9 cellular contexts compared by ENCODE assay signal in genomic region chr19:2927032-2927430, GRCh38. TPM values are rescaled to one million over a fixed set of nuclear protein-coding genes. Genes with fewer than 3 reads are reported as not detected.
"Had no signal": no experiment of that assay in that cellular context is flagged by ENCODE, and none has a peak within 500 bp of the region (broad histone marks: within the 10 kb centered on the region; RNA-seq: fewer than 3 reads in every experiment).

No MANE protein-coding gene starts in this region.

- H3K4me2 ChIP-seq: GM23338 had no signal

- DNase-seq: H9, HCEC 1CT had no signal

- H3K27ac ChIP-seq: HL-60 had no signal

- FAIRE-seq: H1, H54, HepG2 had no signal

- H3K4me3 ChIP-seq: GM23338 had no signal

- H2AFZ ChIP-seq: GM23338 had no signal

- ATAC-seq: GM23338, HepG2 had no signal

RNA-seq across cellular contexts. Expression of gene ZNF77, which starts 17.7 kb away (rescaled TPM):
- total RNA-seq: HT1080 had no signal

RNA-seq across cellular contexts. Expression of gene ZNF57, which starts 26.3 kb away (rescaled TPM):
- total RNA-seq: HT1080 had no signal

RNA-seq across cellular contexts. Expression of gene TLE6, which starts 50.3 kb away (rescaled TPM):
- total RNA-seq: HT1080 had no signal

RNA-seq across cellular contexts. Expression of gene ZNF556, which starts 59.9 kb away (rescaled TPM):
- total RNA-seq: GM23338, H1, H9 had no signal
- polyA plus RNA-seq: GM23338, H1, IgD-negative memory B cell had no signal
